8 cellular contexts compared by ENCODE assay signal in genomic region chr18:3595282-3596273, GRCh38.
DNase-seq lines count a peak whose midpoint lies in the region; ATAC-seq and TF ChIP-seq lines count a peak whose summit lies in the region.

No MANE protein-coding gene starts in this region.

- peak overlapping the region; percentile 86 for H3K27ac ChIP-seq in VCaP

- no peaks in the 10 kb centered on the region for H3K9me3 Mint-ChIP-seq in endothelial cell (ENCODE audit: unreplicated experiment)

- no peaks in the 10 kb centered on the region for H3K9me3 ChIP-seq in mucosa of descending colon

- H3K27me3 Mint-ChIP-seq in endothelial cell (ENCODE audit: unreplicated experiment): peaks cover 9% of the 10 kb centered on the region

- no peaks in the 10 kb centered on the region for H3K36me3 Mint-ChIP-seq in endothelial cell (ENCODE audit: low read depth, unreplicated experiment)

- DNase-seq in activated naive CD4-positive, alpha-beta T cell treated with Interleukin-2 at 50 U/mL for 16 hours: peak; percentile 36
- DNase-seq in activated naive CD4-positive, alpha-beta T cell treated with anti-CD3 and anti-CD28 coated beads, Interleukin-2, amount 50 U/mL, for 16 hours: no peak
- DNase-seq in NCI-H187 (lab: John Stamatoyannopoulos, UW) (peak; percentile 23 to 74), endothelial cell (ENCODE audit: low spot score) (no peak), mucosa of descending colon (peak in 1 of 3 donors; percentile 58), ureter (ENCODE audit: low spot score) (peak; percentile 63)

- H3K4me1 Mint-ChIP-seq in endothelial cell (ENCODE audit: unreplicated experiment): peaks cover 43% of the 10 kb centered on the region

- TF ChIP-seq CTCF in VCaP (conservative IDR thresholded peaks at IDR 0.05): no peak
- no peak for TF ChIP-seq CTCF in endothelial cell (IDR thresholded peaks at IDR 0.05; ENCODE audit: unreplicated experiment)
- TF ChIP-seq CTCF in mucosa of descending colon (IDR thresholded peaks at IDR 0.05): no peak

- H3K36me3 ChIP-seq in mucosa of descending colon (ENCODE audit: low read depth): no peaks in the 10 kb centered on the region

- intact Hi-C loops in mucosa of descending colon (cut with DNase I, micrococcal nuclease): loop anchor here (5.0 to 10.0 kb wide), 4 partner anchors 69 to 331 kb away; partner anchors contain the start of genes MYL12B (in 1 of the 2) and TGIF1 (in 1 of the 2)

- ATAC-seq in HG02852 (IDR thresholded peaks at IDR 0.05; ENCODE audit: unreplicated experiment) (peak; percentile 64), mucosa of descending colon (peak; percentile 51)

- H3K4me3 ChIP-seq in mucosa of descending colon: no peak overlapping the region

- peak overlapping the region; percentile 95 for H3K27ac Mint-ChIP-seq in endothelial cell (ENCODE audit: unreplicated experiment)

- H3K4me1 ChIP-seq in mucosa of descending colon (ENCODE audit: low read depth): peaks cover 43% of the 10 kb centered on the region

- peak overlapping the region; percentile 86 for H3K4me3 Mint-ChIP-seq in endothelial cell (ENCODE audit: unreplicated experiment)

Comparison
In these comparisons a context has a peak if more than half of its experiments do, and no peak if none do; other contexts are left out.
1. DNase-seq: peak in activated naive CD4-positive, alpha-beta T cell treated with Interleukin-2 at 50 U/mL for 16 hours (single experiment), NCI-H187 (2 of 2) and ureter (single experiment); none in activated naive CD4-positive, alpha-beta T cell treated with anti-CD3 and anti-CD28 coated beads, Interleukin-2, amount 50 U/mL, for 16 hours (single experiment) and endothelial cell (single experiment).